In the genomic region with DNA sequence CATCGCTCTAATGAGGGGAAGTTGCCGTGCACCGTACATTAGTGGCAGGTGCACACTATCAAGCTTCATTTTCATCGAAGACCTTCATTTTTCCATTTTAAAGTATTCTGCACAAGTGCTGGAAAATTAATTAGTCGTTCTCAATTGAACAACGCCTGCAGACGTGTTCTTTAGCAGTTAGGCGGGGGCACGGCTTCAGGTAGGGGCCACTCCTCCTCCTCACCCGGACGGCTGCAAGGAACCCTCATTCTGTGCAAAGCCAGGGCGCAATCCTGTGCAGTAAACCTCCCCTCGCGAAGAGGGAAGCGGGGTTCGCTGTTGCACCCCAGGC, we compare ENCODE assay signal across 7 cellular contexts. TPM values are rescaled to one million over a fixed set of nuclear protein-coding genes. Genes with fewer than 3 reads are reported as not detected.
DNase-seq lines count a peak whose midpoint lies in the region; ATAC-seq and TF ChIP-seq lines count a peak whose summit lies in the region.

No MANE protein-coding gene starts in this region.

- no peak for TF ChIP-seq CTCF in HFF-Myc (IDR thresholded peaks at IDR 0.05; ENCODE audit: low read depth, low read length, missing control alignments)

- no peak overlapping the region for H3K27ac Mint-ChIP-seq in activated naive CD8-positive, alpha-beta T cell treated with anti-CD3 and anti-CD28 coated beads, Interleukin-2, amount 10 ng/mL, durations not matched to agents 7 days and 5 days
- no peak overlapping the region for H3K27ac Mint-ChIP-seq in immature natural killer cell
- no peak overlapping the region for H3K27ac Mint-ChIP-seq in stimulated activated naive B cell treated with anti-CD40 and anti-IgM and Interleukin-4, amounts not matched to agents 10 μg/mL and 1 μg/mL and 100 μg/mL, for 72 hours

- H3K4me3 Mint-ChIP-seq in activated naive CD8-positive, alpha-beta T cell treated with anti-CD3 and anti-CD28 coated beads, Interleukin-2, amount 10 ng/mL, durations not matched to agents 7 days and 5 days: peak overlapping the region; percentile 77
- peak overlapping the region; percentile 72 to 87 (median 78) for H3K4me3 Mint-ChIP-seq in immature natural killer cell
- H3K4me3 Mint-ChIP-seq in stimulated activated naive B cell treated with anti-CD40 and anti-IgM and Interleukin-4, amounts not matched to agents 10 μg/mL and 1 μg/mL and 100 μg/mL, for 72 hours: peak overlapping the region; percentile 70 to 78

- peaks cover 22% of the 10 kb centered on the region for H3K27me3 Mint-ChIP-seq in activated naive CD8-positive, alpha-beta T cell treated with anti-CD3 and anti-CD28 coated beads, Interleukin-2, amount 10 ng/mL, durations not matched to agents 7 days and 5 days
- H3K27me3 Mint-ChIP-seq in immature natural killer cell (ENCODE audit: low read depth in 3 of 3): peaks cover 2 to 13% (median 9%) of the 10 kb centered on the region in 3 donors
- peaks cover 37 to 72% of the 10 kb centered on the region in 2 donors for H3K27me3 Mint-ChIP-seq in stimulated activated naive B cell treated with anti-CD40 and anti-IgM and Interleukin-4, amounts not matched to agents 10 μg/mL and 1 μg/mL and 100 μg/mL, for 72 hours

- no peak for DNase-seq in HFF-Myc (ENCODE audit: extremely low read depth, low read depth)
- no peak for DNase-seq in activated naive CD8-positive, alpha-beta T cell treated with anti-CD3 and anti-CD28 coated beads, Interleukin-2, amount 10 ng/mL, durations not matched to agents 7 days and 5 days
- DNase-seq in immature natural killer cell: no peak
- DNase-seq in stimulated activated naive B cell treated with anti-CD40 and anti-IgM and Interleukin-4, amounts not matched to agents 10 μg/mL and 1 μg/mL and 100 μg/mL, for 72 hours: no peak
- DNase-seq in EL: no peak
- DNase-seq in T-helper 2 cell: no peak
- DNase-seq in SKM-1 treated with dmso at 0.1 percent for 144 hours (lab: John Stamatoyannopoulos, UW; ENCODE audit: unreplicated experiment): no peak

- H3K4me3 ChIP-seq in HFF-Myc (replicated peaks; ENCODE audit: low read depth, low read length): peak overlapping the region; percentile 13

- peaks cover 3% of the 10 kb centered on the region for H3K4me1 Mint-ChIP-seq in activated naive CD8-positive, alpha-beta T cell treated with anti-CD3 and anti-CD28 coated beads, Interleukin-2, amount 10 ng/mL, durations not matched to agents 7 days and 5 days
- peaks cover 0 to 3% of the 10 kb centered on the region in 2 donors for H3K4me1 Mint-ChIP-seq in immature natural killer cell
- H3K4me1 Mint-ChIP-seq in stimulated activated naive B cell treated with anti-CD40 and anti-IgM and Interleukin-4, amounts not matched to agents 10 μg/mL and 1 μg/mL and 100 μg/mL, for 72 hours: peaks cover 0 to 6% of the 10 kb centered on the region in 2 donors

- H3K9me3 Mint-ChIP-seq in activated naive CD8-positive, alpha-beta T cell treated with anti-CD3 and anti-CD28 coated beads, Interleukin-2, amount 10 ng/mL, durations not matched to agents 7 days and 5 days: no peaks in the 10 kb centered on the region
- H3K9me3 Mint-ChIP-seq in immature natural killer cell: no peaks in the 10 kb centered on the region
- no peaks in the 10 kb centered on the region for H3K9me3 Mint-ChIP-seq in stimulated activated naive B cell treated with anti-CD40 and anti-IgM and Interleukin-4, amounts not matched to agents 10 μg/mL and 1 μg/mL and 100 μg/mL, for 72 hours

- POLR2A ChIA-PET in activated naive CD8-positive, alpha-beta T cell treated with anti-CD3 and anti-CD28 coated beads, Interleukin-2, amount 10 ng/mL, durations not matched to agents 7 days and 5 days (lab: Charles Lee): interaction anchor here (0.6 kb wide), 1 partner anchor 35 kb away, joined by 4 read pairs; no protein-coding TSS in a partner anchor

- no peaks in the 10 kb centered on the region for H3K36me3 Mint-ChIP-seq in activated naive CD8-positive, alpha-beta T cell treated with anti-CD3 and anti-CD28 coated beads, Interleukin-2, amount 10 ng/mL, durations not matched to agents 7 days and 5 days
- H3K36me3 Mint-ChIP-seq in immature natural killer cell: no peaks in the 10 kb centered on the region
- H3K36me3 Mint-ChIP-seq in stimulated activated naive B cell treated with anti-CD40 and anti-IgM and Interleukin-4, amounts not matched to agents 10 μg/mL and 1 μg/mL and 100 μg/mL, for 72 hours: no peaks in the 10 kb centered on the region

- no peak for ATAC-seq in activated naive CD8-positive, alpha-beta T cell treated with anti-CD3 and anti-CD28 coated beads, Interleukin-2, amount 10 ng/mL, durations not matched to agents 7 days and 5 days (ENCODE audit: low read depth)
- ATAC-seq in stimulated activated naive B cell treated with anti-CD40 and anti-IgM and Interleukin-4, amounts not matched to agents 10 μg/mL and 1 μg/mL and 100 μg/mL, for 72 hours (replicated peaks): peak in 1 of 2 donors; percentile 14

RNA-seq across cellular contexts. Expression of a gene that starts 39.7 kb away (rescaled TPM):
- 1 to 10 TPM; 4.2 to 5.7 TPM for total RNA-seq in activated naive CD8-positive, alpha-beta T cell treated with anti-CD3 and anti-CD28 coated beads, Interleukin-2, amount 10 ng/mL, durations not matched to agents 7 days and 5 days
- polyA plus RNA-seq in immature natural killer cell: 10 to 100 TPM in 1 of 3 donors, 1 to 10 TPM in 2; 1.7 to 11.5 (median 3.9) TPM
